ENCODE assay signal across 17 cellular contexts in genomic region chr7:26367219-26367711, GRCh38.
DNase-seq lines count a peak whose midpoint lies in the region; FAIRE-seq and TF ChIP-seq lines count a peak whose summit lies in the region.
"Had no signal": no experiment of that assay in that cellular context is flagged by ENCODE, and none has a peak within 500 bp of the region (broad histone marks: within the 10 kb centered on the region; RNA-seq: fewer than 3 reads in every experiment).

No MANE protein-coding gene starts in this region.

- H3K9me3 Mint-ChIP-seq in nephron = no peaks in the 10 kb centered on the region
- H3K9me3 Mint-ChIP-seq: CD4-positive, alpha-beta memory T cell had no signal

- DNase-seq in ACHN = peak; percentile 60
- DNase-seq in G401 (ENCODE audit: low spot score) = peak; percentile 48
- DNase-seq in kidney tubule cell (ENCODE audit: low spot score) = peak; percentile 90
- DNase-seq in OCI-M1 (lab: John Stamatoyannopoulos, UW) = no peak
- no peak for DNase-seq in iPS-NIHi11 (ENCODE audit: low spot score)
- no peak for DNase-seq in GM19239 (ENCODE audit: insufficient read length, low spot score)
- DNase-seq: BE2C; CD4-positive, alpha-beta memory T cell; DMS153; DMS79 treated with DMSO at 0.1 percent for 48 hours; EL; GDM1; HCEC 1CT had no signal

- H3K27ac Mint-ChIP-seq in nephron = peak overlapping the region; percentile 48 to 80 (median 72)

- peaks cover 2% of the 10 kb centered on the region for H3K36me3 Mint-ChIP-seq in nephron (ENCODE audit: low read depth)

- H3K27me3 Mint-ChIP-seq in nephron (ENCODE audit: low read depth) = peaks cover 12% of the 10 kb centered on the region

- no peak for FAIRE-seq in GM19239 (lab: Jason Lieb, UNC)
- FAIRE-seq: A204.1, D721Med, HTR-8/SVneo had no signal

- TF ChIP-seq CTCF in nephron (IDR thresholded peaks at IDR 0.05; ENCODE audit: unreplicated experiment in 3 of 3) = no peak

- in situ Hi-C loops in ACHN (cut with HindIII; ENCODE audit: low pct_ligation_motif_present, low pct_unique_long_range_greater_than_20kb, low sequenced_read_pairs) (no loop called here), G401 (cut with HindIII; ENCODE audit: low sequenced_read_pairs) (no loop called here)

- H3K4me1 Mint-ChIP-seq in nephron = peaks cover 22% of the 10 kb centered on the region

- H3K4me3 Mint-ChIP-seq in nephron = no peak overlapping the region
- H3K4me3 Mint-ChIP-seq: CD4-positive, alpha-beta memory T cell had no signal

Comparison
In these comparisons a context has a peak if more than half of its experiments do, and no peak if none do; other contexts are left out.
1. DNase-seq: peak in ACHN (single experiment), G401 (single experiment) and kidney tubule cell (single experiment); none in OCI-M1 (single experiment), iPS-NIHi11 (single experiment) and GM19239 (single experiment).